ENCODE assay signal across 1 cellular context in the genomic region with DNA sequence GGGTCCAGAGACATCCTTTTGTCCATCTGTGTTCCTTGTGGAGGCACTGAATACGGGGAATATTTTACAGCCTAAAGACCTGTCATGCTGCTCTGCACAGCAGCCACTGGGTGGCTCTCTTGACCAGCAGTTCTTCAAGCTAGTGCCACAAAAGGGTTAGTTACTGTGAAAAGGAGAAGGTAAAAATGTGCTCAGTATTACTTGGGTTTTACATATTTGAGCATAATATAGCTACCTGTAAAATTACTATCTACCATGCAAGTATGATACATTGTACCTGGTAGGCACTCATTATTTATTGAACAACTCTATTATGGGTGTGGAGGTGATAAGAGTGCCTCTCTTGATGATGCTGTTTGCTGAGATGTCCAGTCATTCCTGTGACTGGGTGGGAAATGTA.
TF ChIP-seq lines count a peak whose summit lies in the region.

No MANE protein-coding gene starts in this region.

TF ChIP-seq in HepG2, 621 proteins besides CTCF, POLR2A, EP300 and RAD21 (continued from another document and continues in another):
- TF ChIP-seq, protein P1, sequence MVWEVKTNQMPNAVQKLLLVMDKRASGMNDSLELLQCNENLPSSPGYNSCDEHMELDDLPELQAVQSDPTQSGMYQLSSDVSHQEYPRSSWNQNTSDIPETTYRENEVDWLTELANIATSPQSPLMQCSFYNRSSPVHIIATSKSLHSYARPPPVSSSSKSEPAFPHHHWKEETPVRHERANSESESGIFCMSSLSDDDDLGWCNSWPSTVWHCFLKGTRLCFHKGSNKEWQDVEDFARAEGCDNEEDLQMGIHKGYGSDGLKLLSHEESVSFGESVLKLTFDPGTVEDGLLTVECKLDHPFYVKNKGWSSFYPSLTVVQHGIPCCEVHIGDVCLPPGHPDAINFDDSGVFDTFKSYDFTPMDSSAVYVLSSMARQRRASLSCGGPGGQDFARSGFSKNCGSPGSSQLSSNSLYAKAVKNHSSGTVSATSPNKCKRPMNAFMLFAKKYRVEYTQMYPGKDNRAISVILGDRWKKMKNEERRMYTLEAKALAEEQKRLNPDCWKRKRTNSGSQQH (CRISPR knock-in tag; IDR thresholded peaks at IDR 0.05; ENCODE audit: low read depth) = no peak
- TF ChIP-seq GATAD1 (CRISPR knock-in tag; IDR thresholded peaks at IDR 0.05) (0 out of 2 replicates have a peak, but pooled peaks have one; percentile 27), MAZ (IDR thresholded peaks at IDR 0.05; ENCODE audit: borderline replicate concordance, low read depth, low read length) (no peak), MAZ (CRISPR knock-in tag; IDR thresholded peaks at IDR 0.05; ENCODE audit: low read depth) (no peak), ZNF44 (CRISPR knock-in tag; IDR thresholded peaks at IDR 0.05) (no peak), FIP1L1 (IDR thresholded peaks at IDR 0.05; ENCODE audit: borderline replicate concordance, insufficient read depth, low read depth, low read length) (no peak), ZNF558 (CRISPR knock-in tag; IDR thresholded peaks at IDR 0.05; ENCODE audit: borderline replicate concordance) (no peak), GATA4 (IDR thresholded peaks at IDR 0.05; ENCODE audit: borderline replicate concordance, low read depth) (no peak), HNF4G (IDR thresholded peaks at IDR 0.05; ENCODE audit: borderline replicate concordance, low read depth, low read length) (no peak), HNF4G (CRISPR knock-in tag; IDR thresholded peaks at IDR 0.05; ENCODE audit: borderline replicate concordance, low read depth) (no peak), YY1 (IDR thresholded peaks at IDR 0.05; ENCODE audit: insufficient read depth, insufficient replicate concordance, low read depth, low read length) (no peak), ZNF703 (CRISPR knock-in tag; IDR thresholded peaks at IDR 0.05; ENCODE audit: borderline replicate concordance) (no peak), MAFK (conservative IDR thresholded peaks at IDR 0.05 in 1 of 2, IDR thresholded peaks at IDR 0.05 in 1 of 2; ENCODE audit: low read length in 2 of 2) (no peak), JDP2 (CRISPR knock-in tag; IDR thresholded peaks at IDR 0.05; ENCODE audit: borderline replicate concordance) (no peak), ZNF326 (CRISPR knock-in tag; IDR thresholded peaks at IDR 0.05; ENCODE audit: borderline replicate concordance) (no peak), MIER2 (CRISPR knock-in tag; IDR thresholded peaks at IDR 0.05) (peak; percentile 66; the same call in 1 of the 2 replicates), ZNF557 (CRISPR knock-in tag; IDR thresholded peaks at IDR 0.05) (no peak), TGIF2 (CRISPR knock-in tag; IDR thresholded peaks at IDR 0.05) (no peak), ARHGAP35 (CRISPR knock-in tag; IDR thresholded peaks at IDR 0.05; ENCODE audit: borderline replicate concordance) (no peak), NFIC (IDR thresholded peaks at IDR 0.05; ENCODE audit: low read length) (peak; percentile 23; the same call in 1 of the 2 replicates), ARID2 (CRISPR knock-in tag; IDR thresholded peaks at IDR 0.05; ENCODE audit: borderline replicate concordance) (no peak), SCMH1 (CRISPR knock-in tag; IDR thresholded peaks at IDR 0.05; ENCODE audit: borderline replicate concordance) (no peak), RBM22 (optimal IDR thresholded peaks at IDR 0.05; ENCODE audit: low read length) (no peak), AGO2 (optimal IDR thresholded peaks at IDR 0.05; ENCODE audit: low read depth, low read length) (no peak), ZNF234 (CRISPR knock-in tag; conservative IDR thresholded peaks at IDR 0.05) (no peak), IRF2 (CRISPR knock-in tag; IDR thresholded peaks at IDR 0.05) (peak; percentile 65), ZNF331 (CRISPR knock-in tag; IDR thresholded peaks at IDR 0.05) (no peak), FOXA3 (CRISPR knock-in tag; IDR thresholded peaks at IDR 0.05) (no peak), GABPA (IDR thresholded peaks at IDR 0.05; ENCODE audit: low read depth, low read length) (no peak), GABPA (CRISPR knock-in tag; IDR thresholded peaks at IDR 0.05; ENCODE audit: low read depth) (0 out of 2 replicates have a peak, but pooled peaks have one; percentile 27), MYC (CRISPR knock-in tag; IDR thresholded peaks at IDR 0.05; ENCODE audit: borderline replicate concordance) (no peak), ZFP1 (CRISPR knock-in tag; IDR thresholded peaks at IDR 0.05) (no peak), KLF15 (CRISPR knock-in tag; IDR thresholded peaks at IDR 0.05; ENCODE audit: borderline replicate concordance) (no peak; the same call in 1 of the 2 replicates), ZZZ3 (CRISPR knock-in tag; IDR thresholded peaks at IDR 0.05; ENCODE audit: borderline replicate concordance) (no peak), ZNF792 (CRISPR knock-in tag; IDR thresholded peaks at IDR 0.05) (no peak), KDM3A (CRISPR knock-in tag; IDR thresholded peaks at IDR 0.05; ENCODE audit: low read depth) (no peak), SMYD3 (CRISPR knock-in tag; IDR thresholded peaks at IDR 0.05) (0 out of 2 replicates have a peak, but pooled peaks have one; percentile 23), KLF11 (CRISPR knock-in tag; IDR thresholded peaks at IDR 0.05) (peak; percentile 70; the same call in 1 of the 2 replicates), KLF6 (CRISPR knock-in tag; IDR thresholded peaks at IDR 0.05) (peak; percentile 78; the same call in 1 of the 2 replicates), ZNF619 (CRISPR knock-in tag; IDR thresholded peaks at IDR 0.05) (no peak)
- TF ChIP-seq, protein P2, sequence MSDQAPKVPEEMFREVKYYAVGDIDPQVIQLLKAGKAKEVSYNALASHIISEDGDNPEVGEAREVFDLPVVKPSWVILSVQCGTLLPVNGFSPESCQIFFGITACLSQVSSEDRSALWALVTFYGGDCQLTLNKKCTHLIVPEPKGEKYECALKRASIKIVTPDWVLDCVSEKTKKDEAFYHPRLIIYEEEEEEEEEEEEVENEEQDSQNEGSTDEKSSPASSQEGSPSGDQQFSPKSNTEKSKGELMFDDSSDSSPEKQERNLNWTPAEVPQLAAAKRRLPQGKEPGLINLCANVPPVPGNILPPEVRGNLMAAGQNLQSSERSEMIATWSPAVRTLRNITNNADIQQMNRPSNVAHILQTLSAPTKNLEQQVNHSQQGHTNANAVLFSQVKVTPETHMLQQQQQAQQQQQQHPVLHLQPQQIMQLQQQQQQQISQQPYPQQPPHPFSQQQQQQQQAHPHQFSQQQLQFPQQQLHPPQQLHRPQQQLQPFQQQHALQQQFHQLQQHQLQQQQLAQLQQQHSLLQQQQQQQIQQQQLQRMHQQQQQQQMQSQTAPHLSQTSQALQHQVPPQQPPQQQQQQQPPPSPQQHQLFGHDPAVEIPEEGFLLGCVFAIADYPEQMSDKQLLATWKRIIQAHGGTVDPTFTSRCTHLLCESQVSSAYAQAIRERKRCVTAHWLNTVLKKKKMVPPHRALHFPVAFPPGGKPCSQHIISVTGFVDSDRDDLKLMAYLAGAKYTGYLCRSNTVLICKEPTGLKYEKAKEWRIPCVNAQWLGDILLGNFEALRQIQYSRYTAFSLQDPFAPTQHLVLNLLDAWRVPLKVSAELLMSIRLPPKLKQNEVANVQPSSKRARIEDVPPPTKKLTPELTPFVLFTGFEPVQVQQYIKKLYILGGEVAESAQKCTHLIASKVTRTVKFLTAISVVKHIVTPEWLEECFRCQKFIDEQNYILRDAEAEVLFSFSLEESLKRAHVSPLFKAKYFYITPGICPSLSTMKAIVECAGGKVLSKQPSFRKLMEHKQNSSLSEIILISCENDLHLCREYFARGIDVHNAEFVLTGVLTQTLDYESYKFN (CRISPR knock-in tag; conservative IDR thresholded peaks at IDR 0.05) = no peak
- TF ChIP-seq, protein P3, sequence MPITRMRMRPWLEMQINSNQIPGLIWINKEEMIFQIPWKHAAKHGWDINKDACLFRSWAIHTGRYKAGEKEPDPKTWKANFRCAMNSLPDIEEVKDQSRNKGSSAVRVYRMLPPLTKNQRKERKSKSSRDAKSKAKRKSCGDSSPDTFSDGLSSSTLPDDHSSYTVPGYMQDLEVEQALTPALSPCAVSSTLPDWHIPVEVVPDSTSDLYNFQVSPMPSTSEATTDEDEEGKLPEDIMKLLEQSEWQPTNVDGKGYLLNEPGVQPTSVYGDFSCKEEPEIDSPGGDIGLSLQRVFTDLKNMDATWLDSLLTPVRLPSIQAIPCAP (CRISPR knock-in tag; IDR thresholded peaks at IDR 0.05; ENCODE audit: low read depth) = no peak
- TF ChIP-seq, protein P4, sequence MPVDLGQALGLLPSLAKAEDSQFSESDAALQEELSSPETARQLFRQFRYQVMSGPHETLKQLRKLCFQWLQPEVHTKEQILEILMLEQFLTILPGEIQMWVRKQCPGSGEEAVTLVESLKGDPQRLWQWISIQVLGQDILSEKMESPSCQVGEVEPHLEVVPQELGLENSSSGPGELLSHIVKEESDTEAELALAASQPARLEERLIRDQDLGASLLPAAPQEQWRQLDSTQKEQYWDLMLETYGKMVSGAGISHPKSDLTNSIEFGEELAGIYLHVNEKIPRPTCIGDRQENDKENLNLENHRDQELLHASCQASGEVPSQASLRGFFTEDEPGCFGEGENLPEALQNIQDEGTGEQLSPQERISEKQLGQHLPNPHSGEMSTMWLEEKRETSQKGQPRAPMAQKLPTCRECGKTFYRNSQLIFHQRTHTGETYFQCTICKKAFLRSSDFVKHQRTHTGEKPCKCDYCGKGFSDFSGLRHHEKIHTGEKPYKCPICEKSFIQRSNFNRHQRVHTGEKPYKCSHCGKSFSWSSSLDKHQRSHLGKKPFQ (CRISPR knock-in tag; IDR thresholded peaks at IDR 0.05; ENCODE audit: insufficient replicate concordance) = no peak
- TF ChIP-seq, protein P5, sequence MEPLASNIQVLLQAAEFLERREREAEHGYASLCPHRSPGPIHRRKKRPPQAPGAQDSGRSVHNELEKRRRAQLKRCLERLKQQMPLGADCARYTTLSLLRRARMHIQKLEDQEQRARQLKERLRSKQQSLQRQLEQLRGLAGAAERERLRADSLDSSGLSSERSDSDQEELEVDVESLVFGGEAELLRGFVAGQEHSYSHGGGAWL (CRISPR knock-in tag; IDR thresholded peaks at IDR 0.05) = no peak
- TF ChIP-seq, protein P6, sequence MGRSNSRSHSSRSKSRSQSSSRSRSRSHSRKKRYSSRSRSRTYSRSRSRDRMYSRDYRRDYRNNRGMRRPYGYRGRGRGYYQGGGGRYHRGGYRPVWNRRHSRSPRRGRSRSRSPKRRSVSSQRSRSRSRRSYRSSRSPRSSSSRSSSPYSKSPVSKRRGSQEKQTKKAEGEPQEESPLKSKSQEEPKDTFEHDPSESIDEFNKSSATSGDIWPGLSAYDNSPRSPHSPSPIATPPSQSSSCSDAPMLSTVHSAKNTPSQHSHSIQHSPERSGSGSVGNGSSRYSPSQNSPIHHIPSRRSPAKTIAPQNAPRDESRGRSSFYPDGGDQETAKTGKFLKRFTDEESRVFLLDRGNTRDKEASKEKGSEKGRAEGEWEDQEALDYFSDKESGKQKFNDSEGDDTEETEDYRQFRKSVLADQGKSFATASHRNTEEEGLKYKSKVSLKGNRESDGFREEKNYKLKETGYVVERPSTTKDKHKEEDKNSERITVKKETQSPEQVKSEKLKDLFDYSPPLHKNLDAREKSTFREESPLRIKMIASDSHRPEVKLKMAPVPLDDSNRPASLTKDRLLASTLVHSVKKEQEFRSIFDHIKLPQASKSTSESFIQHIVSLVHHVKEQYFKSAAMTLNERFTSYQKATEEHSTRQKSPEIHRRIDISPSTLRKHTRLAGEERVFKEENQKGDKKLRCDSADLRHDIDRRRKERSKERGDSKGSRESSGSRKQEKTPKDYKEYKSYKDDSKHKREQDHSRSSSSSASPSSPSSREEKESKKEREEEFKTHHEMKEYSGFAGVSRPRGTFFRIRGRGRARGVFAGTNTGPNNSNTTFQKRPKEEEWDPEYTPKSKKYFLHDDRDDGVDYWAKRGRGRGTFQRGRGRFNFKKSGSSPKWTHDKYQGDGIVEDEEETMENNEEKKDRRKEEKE (IDR thresholded peaks at IDR 0.05) = no peak
- TF ChIP-seq, protein P7, sequence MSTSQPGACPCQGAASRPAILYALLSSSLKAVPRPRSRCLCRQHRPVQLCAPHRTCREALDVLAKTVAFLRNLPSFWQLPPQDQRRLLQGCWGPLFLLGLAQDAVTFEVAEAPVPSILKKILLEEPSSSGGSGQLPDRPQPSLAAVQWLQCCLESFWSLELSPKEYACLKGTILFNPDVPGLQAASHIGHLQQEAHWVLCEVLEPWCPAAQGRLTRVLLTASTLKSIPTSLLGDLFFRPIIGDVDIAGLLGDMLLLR (CRISPR knock-in tag; IDR thresholded peaks at IDR 0.05) = no peak
- TF ChIP-seq, protein P8, sequence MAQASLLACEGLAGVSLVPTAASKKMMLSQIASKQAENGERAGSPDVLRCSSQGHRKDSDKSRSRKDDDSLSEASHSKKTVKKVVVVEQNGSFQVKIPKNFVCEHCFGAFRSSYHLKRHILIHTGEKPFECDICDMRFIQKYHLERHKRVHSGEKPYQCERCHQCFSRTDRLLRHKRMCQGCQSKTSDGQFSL (CRISPR knock-in tag; IDR thresholded peaks at IDR 0.05) = no peak
- TF ChIP-seq, protein P9, sequence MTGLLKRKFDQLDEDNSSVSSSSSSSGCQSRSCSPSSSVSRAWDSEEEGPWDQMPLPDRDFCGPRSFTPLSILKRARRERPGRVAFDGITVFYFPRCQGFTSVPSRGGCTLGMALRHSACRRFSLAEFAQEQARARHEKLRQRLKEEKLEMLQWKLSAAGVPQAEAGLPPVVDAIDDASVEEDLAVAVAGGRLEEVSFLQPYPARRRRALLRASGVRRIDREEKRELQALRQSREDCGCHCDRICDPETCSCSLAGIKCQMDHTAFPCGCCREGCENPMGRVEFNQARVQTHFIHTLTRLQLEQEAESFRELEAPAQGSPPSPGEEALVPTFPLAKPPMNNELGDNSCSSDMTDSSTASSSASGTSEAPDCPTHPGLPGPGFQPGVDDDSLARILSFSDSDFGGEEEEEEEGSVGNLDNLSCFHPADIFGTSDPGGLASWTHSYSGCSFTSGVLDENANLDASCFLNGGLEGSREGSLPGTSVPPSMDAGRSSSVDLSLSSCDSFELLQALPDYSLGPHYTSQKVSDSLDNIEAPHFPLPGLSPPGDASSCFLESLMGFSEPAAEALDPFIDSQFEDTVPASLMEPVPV (CRISPR knock-in tag; IDR thresholded peaks at IDR 0.05) = 0 out of 2 replicates have a peak, but pooled peaks have one; percentile 40
- TF ChIP-seq, protein P10, sequence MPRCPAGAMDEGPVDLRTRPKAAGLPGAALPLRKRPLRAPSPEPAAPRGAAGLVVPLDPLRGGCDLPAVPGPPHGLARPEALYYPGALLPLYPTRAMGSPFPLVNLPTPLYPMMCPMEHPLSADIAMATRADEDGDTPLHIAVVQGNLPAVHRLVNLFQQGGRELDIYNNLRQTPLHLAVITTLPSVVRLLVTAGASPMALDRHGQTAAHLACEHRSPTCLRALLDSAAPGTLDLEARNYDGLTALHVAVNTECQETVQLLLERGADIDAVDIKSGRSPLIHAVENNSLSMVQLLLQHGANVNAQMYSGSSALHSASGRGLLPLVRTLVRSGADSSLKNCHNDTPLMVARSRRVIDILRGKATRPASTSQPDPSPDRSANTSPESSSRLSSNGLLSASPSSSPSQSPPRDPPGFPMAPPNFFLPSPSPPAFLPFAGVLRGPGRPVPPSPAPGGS (CRISPR knock-in tag; IDR thresholded peaks at IDR 0.05) = no peak
- TF ChIP-seq, protein P11, sequence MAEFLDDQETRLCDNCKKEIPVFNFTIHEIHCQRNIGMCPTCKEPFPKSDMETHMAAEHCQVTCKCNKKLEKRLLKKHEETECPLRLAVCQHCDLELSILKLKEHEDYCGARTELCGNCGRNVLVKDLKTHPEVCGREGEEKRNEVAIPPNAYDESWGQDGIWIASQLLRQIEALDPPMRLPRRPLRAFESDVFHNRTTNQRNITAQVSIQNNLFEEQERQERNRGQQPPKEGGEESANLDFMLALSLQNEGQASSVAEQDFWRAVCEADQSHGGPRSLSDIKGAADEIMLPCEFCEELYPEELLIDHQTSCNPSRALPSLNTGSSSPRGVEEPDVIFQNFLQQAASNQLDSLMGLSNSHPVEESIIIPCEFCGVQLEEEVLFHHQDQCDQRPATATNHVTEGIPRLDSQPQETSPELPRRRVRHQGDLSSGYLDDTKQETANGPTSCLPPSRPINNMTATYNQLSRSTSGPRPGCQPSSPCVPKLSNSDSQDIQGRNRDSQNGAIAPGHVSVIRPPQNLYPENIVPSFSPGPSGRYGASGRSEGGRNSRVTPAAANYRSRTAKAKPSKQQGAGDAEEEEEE (CRISPR knock-in tag; IDR thresholded peaks at IDR 0.05; ENCODE audit: borderline replicate concordance) = peak; percentile 94; the same call in 1 of the 2 replicates
